ENCODE assay signal across 23 cellular contexts in the genomic region with DNA sequence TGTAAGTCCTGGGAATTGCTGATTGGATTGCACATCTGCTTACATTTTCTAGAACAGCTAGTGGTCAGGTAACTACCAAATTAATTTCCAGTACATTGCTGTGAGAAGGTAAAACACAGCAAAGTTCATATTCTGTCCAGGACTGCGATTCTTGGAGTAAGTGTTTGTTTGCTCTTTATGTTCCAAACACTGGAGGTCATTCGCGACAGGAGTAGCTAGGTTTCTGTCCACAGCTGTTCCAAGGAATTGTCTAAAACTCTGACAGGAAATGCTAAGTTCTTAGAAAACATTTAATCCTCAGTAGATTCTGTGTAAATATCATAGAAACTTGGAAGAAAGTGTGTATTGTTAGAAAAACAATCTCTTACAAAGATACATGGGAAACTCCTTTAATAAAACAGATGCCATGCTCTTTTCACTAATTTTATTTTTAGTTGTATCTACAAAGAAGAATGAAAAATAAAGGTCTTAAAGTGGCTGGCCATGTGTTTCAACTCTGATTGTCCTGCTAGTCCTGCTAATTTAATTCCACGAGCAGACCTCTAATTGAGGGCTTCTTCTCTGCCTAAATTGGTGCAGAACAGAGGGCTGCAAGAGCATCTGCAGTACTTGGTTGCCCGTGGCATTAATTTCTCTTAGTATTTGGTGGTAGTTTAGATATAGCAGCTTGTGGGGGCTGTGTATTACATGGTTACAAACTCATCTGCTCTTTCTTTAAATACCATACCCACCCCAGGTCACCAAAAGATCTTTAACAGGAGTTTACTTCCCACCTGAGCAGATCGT.
DNase-seq lines count a peak whose midpoint lies in the region; TF ChIP-seq lines count a peak whose summit lies in the region.
"Had no signal": no experiment of that assay in that cellular context is flagged by ENCODE, and none has a peak within 500 bp of the region (broad histone marks: within the 10 kb centered on the region; RNA-seq: fewer than 3 reads in every experiment).

No MANE protein-coding gene starts in this region.

- no peaks in the 10 kb centered on the region for H3K36me3 Mint-ChIP-seq in chondrocyte (ENCODE audit: low read depth)
- no peaks in the 10 kb centered on the region for H3K36me3 Mint-ChIP-seq in osteocyte (ENCODE audit: unreplicated experiment)
- H3K36me3 Mint-ChIP-seq in progenitor cell of endocrine pancreas (ENCODE audit: insufficient read depth): no peaks in the 10 kb centered on the region
- H3K36me3 Mint-ChIP-seq: CD4-positive, CD25-positive, alpha-beta regulatory T cell; natural killer cell treated with Interleukin-12 subunit alpha and Interleukin-12 subunit beta and Interleukin-15 and Interleukin-18, amount 100 ng/mL, for 72 hours; WTC11 had no signal

- H3K27me3 Mint-ChIP-seq in chondrocyte (ENCODE audit: low read depth) (no peaks in the 10 kb centered on the region), osteocyte (ENCODE audit: unreplicated experiment) (no peaks in the 10 kb centered on the region), progenitor cell of endocrine pancreas (peaks cover 21% of the 10 kb centered on the region)
- H3K27me3 Mint-ChIP-seq: activated CD4-positive, alpha-beta T cell treated with anti-CD3 and anti-CD28 coated beads, Interleukin-2, amount 10 ng/mL, durations not matched to agents 7 days and 5 days; CD4-positive, CD25-positive, alpha-beta regulatory T cell; natural killer cell treated with Interleukin-12 subunit alpha and Interleukin-12 subunit beta and Interleukin-15 and Interleukin-18, amount 100 ng/mL, for 72 hours had no signal

- DNase-seq in H4 (ENCODE audit: low spot score): peak; percentile 21
- peak; percentile 56 for DNase-seq in NCI-H748 (lab: John Stamatoyannopoulos, UW; ENCODE audit: unreplicated experiment)
- no peak for DNase-seq in chondrocyte (ENCODE audit: low spot score)
- DNase-seq in osteocyte (ENCODE audit: extremely low spot score, unreplicated experiment): no peak
- no peak for DNase-seq in MV-4-11 (lab: John Stamatoyannopoulos, UW)
- DNase-seq in progenitor cell of endocrine pancreas (ENCODE audit: low spot score, unreplicated experiment): no peak
- DNase-seq in AG08396 (ENCODE audit: low spot score): no peak
- DNase-seq: activated CD4-positive, alpha-beta T cell treated with anti-CD3 and anti-CD28 coated beads, Interleukin-2, amount 10 ng/mL, durations not matched to agents 7 days and 5 days; activated T-cell treated with anti-CD3 and anti-CD28 coated beads, Interleukin-2, amount 50 U/mL, for 48 hours; CD4-positive, CD25-positive, alpha-beta regulatory T cell; effector CD4-positive, alpha-beta T cell; head of caudate nucleus; HFFc6; kidney; lower lobe of right lung; mucosa of descending colon; NCI-H2081 treated with DMSO at 0.1 percent for 48 hours; NK-92 treated with Interleukin-12 subunit alpha and Interleukin-12 subunit beta, amount 100 ng/mL, for 24 hours; Right ventricle myocardium superior; stimulated activated CD4-positive, alpha-beta T cell treated with anti-CD3 and anti-CD28 coated beads, Interleukin-12 subunit alpha, Interleukin-12 subunit beta, amount 100 ng/mL, for 4 hours; stimulated activated CD4-positive, alpha-beta T cell treated with anti-CD3 and anti-CD28 coated beads, Interleukin-4, amount 100 ng/mL, for 1 hour had no signal

- H3K27ac Mint-ChIP-seq in chondrocyte (ENCODE audit: unreplicated experiment) (no peak overlapping the region), osteocyte (ENCODE audit: unreplicated experiment) (peak overlapping the region; percentile 91), progenitor cell of endocrine pancreas (no peak overlapping the region)
- H3K27ac Mint-ChIP-seq: activated CD4-positive, alpha-beta T cell treated with anti-CD3 and anti-CD28 coated beads, Interleukin-2, amount 10 ng/mL, durations not matched to agents 7 days and 5 days; CD4-positive, CD25-positive, alpha-beta regulatory T cell; HFFc6; natural killer cell treated with Interleukin-12 subunit alpha and Interleukin-12 subunit beta and Interleukin-15 and Interleukin-18, amount 100 ng/mL, for 72 hours; WTC11 had no signal

- H3K9me3 Mint-ChIP-seq in chondrocyte (ENCODE audit: low read depth) (no peaks in the 10 kb centered on the region), osteocyte (ENCODE audit: unreplicated experiment) (no peaks in the 10 kb centered on the region), progenitor cell of endocrine pancreas (ENCODE audit: low read depth) (peaks cover 3% of the 10 kb centered on the region)
- H3K9me3 Mint-ChIP-seq: activated CD4-positive, alpha-beta T cell treated with anti-CD3 and anti-CD28 coated beads, Interleukin-2, amount 10 ng/mL, durations not matched to agents 7 days and 5 days; HFFc6 had no signal

- TF ChIP-seq CTCF in chondrocyte (IDR thresholded peaks at IDR 0.05) (no peak), osteocyte (IDR thresholded peaks at IDR 0.05) (no peak), progenitor cell of endocrine pancreas (IDR thresholded peaks at IDR 0.05; ENCODE audit: unreplicated experiment) (no peak)

- H3K4me3 Mint-ChIP-seq in chondrocyte (ENCODE audit: unreplicated experiment) (peak overlapping the region; percentile 1), osteocyte (ENCODE audit: unreplicated experiment) (no peak overlapping the region), progenitor cell of endocrine pancreas (ENCODE audit: low read depth) (no peak overlapping the region)
- H3K4me3 Mint-ChIP-seq: activated CD4-positive, alpha-beta T cell treated with anti-CD3 and anti-CD28 coated beads, Interleukin-2, amount 10 ng/mL, durations not matched to agents 7 days and 5 days; CD4-positive, CD25-positive, alpha-beta regulatory T cell; HFFc6; natural killer cell treated with Interleukin-12 subunit alpha and Interleukin-12 subunit beta and Interleukin-15 and Interleukin-18, amount 100 ng/mL, for 72 hours; WTC11 had no signal

- H3K4me1 Mint-ChIP-seq in chondrocyte (ENCODE audit: low read depth): peaks cover 32% of the 10 kb centered on the region
- H3K4me1 Mint-ChIP-seq in osteocyte (ENCODE audit: unreplicated experiment): peaks cover 35% of the 10 kb centered on the region
- H3K4me1 Mint-ChIP-seq in progenitor cell of endocrine pancreas (ENCODE audit: low read depth): peaks cover 24% of the 10 kb centered on the region
- H3K4me1 Mint-ChIP-seq: activated CD4-positive, alpha-beta T cell treated with anti-CD3 and anti-CD28 coated beads, Interleukin-2, amount 10 ng/mL, durations not matched to agents 7 days and 5 days; CD4-positive, CD25-positive, alpha-beta regulatory T cell had no signal

Comparison
In these comparisons a context has a peak if more than half of its experiments do, and no peak if none do; other contexts are left out.
1. DNase-seq: peak in H4 (single experiment) and NCI-H748 (single experiment); none in chondrocyte (single experiment), osteocyte (single experiment), MV-4-11 (single experiment), progenitor cell of endocrine pancreas (single experiment) and AG08396 (single experiment).